ENCODE assay signal across 8 cellular contexts in the genomic region with DNA sequence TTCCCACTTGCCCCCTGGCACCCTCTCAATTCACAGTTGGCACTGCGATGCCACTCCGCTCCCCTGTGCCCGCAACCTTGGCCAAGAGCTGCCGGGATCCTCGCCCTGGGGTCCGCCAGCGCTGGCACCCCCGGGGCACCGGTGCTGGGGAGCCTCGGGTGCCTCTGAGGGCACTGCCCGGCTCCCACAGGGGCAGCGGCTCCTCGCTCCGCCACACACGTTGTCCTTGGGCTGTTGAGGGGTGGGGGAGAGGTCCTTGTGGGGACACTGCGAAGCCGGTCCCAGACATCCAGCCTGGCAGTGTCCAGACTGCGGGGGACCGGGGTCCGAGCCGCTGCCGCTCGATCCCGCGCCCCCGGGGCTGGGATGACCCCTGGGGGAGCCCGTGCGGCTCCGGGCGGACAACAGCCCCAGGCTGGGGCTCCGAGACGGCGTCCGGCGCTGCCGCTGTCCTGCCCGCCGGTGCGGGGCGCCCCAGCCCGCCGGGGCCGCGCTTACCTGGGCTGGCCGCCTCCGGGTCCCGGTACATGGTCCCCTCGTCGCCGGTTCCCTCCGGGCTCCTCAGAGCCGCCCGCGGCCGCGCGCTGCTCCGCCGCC. TPM values are rescaled to one million over a fixed set of nuclear protein-coding genes. Genes with fewer than 3 reads are reported as not detected.
DNase-seq lines count a peak whose midpoint lies in the region; ATAC-seq and TF ChIP-seq lines count a peak whose summit lies in the region.

No MANE protein-coding gene starts in this region.

- H3K27me3 ChIP-seq in esophagus squamous epithelium, result peaks cover 4 to 58% (median 11%) of the 10 kb centered on the region in 4 donors

- ATAC-seq in GM19324 (IDR thresholded peaks at IDR 0.05; ENCODE audit: low FRiP score, unreplicated experiment) (peak; percentile 16), HG03196 (IDR thresholded peaks at IDR 0.05; ENCODE audit: unreplicated experiment) (no peak), GM21717 (IDR thresholded peaks at IDR 0.05; ENCODE audit: unreplicated experiment) (no peak)

- no peak for TF ChIP-seq EP300 in Ishikawa (IDR thresholded peaks at IDR 0.05; ENCODE audit: borderline replicate concordance)

- H3K4me1 ChIP-seq in esophagus squamous epithelium, result peaks cover 11 to 36% (median 22%) of the 10 kb centered on the region in 3 donors

- peak overlapping the region; percentile 32 to 78 (median 50) for H3K4me3 ChIP-seq in esophagus squamous epithelium

- peak; percentile 10; the same call in 1 of the 2 replicates for TF ChIP-seq RAD21 in Ishikawa (IDR thresholded peaks at IDR 0.05; ENCODE audit: low read depth)

- 0 to 24% methylated on average over 1 to 2 of the region's 59 CpGs for WGBS in esophagus squamous epithelium, 2 donors

- no peaks in the 10 kb centered on the region for H3K9me3 ChIP-seq in esophagus squamous epithelium

- DNase-seq in esophagus squamous epithelium (lab: John Stamatoyannopoulos, UW) (no peak), retina (peak; percentile 57), caudate nucleus (lab: John Stamatoyannopoulos, UW) (no peak), NCI-H1436 treated with DMSO at 0.1 percent for 48 hours (lab: John Stamatoyannopoulos, UW) (no peak)

- no peak for TF ChIP-seq POLR2A in esophagus squamous epithelium (IDR thresholded peaks at IDR 0.05)

- H3K27ac ChIP-seq in esophagus squamous epithelium, result peak overlapping the region in 2 of 4 donors; percentile 9 to 34
- H3K27ac ChIP-seq in caudate nucleus (ENCODE audit: low read depth, low read length), result no peak overlapping the region

- no peaks in the 10 kb centered on the region for H3K36me3 ChIP-seq in esophagus squamous epithelium

- intact Hi-C loops in esophagus squamous epithelium (cut with DNase I), result no loop called here

- peak in 2 of 6 experiments; percentile 4 to 31 for TF ChIP-seq CTCF in esophagus squamous epithelium (IDR thresholded peaks at IDR 0.05)

TF ChIP-seq in Ishikawa, 13 proteins besides CTCF, POLR2A, EP300 and RAD21:
- TF ChIP-seq ZBTB7A (IDR thresholded peaks at IDR 0.05; ENCODE audit: low read depth) (no peak), FOXM1 (IDR thresholded peaks at IDR 0.05; ENCODE audit: borderline replicate concordance, low read depth) (no peak), USF1 (IDR thresholded peaks at IDR 0.05) (no peak), NFIC (IDR thresholded peaks at IDR 0.05) (no peak), CEBPB (IDR thresholded peaks at IDR 0.05) (no peak), MAX (IDR thresholded peaks at IDR 0.05) (no peak)
- TF ChIP-seq, protein P1, sequence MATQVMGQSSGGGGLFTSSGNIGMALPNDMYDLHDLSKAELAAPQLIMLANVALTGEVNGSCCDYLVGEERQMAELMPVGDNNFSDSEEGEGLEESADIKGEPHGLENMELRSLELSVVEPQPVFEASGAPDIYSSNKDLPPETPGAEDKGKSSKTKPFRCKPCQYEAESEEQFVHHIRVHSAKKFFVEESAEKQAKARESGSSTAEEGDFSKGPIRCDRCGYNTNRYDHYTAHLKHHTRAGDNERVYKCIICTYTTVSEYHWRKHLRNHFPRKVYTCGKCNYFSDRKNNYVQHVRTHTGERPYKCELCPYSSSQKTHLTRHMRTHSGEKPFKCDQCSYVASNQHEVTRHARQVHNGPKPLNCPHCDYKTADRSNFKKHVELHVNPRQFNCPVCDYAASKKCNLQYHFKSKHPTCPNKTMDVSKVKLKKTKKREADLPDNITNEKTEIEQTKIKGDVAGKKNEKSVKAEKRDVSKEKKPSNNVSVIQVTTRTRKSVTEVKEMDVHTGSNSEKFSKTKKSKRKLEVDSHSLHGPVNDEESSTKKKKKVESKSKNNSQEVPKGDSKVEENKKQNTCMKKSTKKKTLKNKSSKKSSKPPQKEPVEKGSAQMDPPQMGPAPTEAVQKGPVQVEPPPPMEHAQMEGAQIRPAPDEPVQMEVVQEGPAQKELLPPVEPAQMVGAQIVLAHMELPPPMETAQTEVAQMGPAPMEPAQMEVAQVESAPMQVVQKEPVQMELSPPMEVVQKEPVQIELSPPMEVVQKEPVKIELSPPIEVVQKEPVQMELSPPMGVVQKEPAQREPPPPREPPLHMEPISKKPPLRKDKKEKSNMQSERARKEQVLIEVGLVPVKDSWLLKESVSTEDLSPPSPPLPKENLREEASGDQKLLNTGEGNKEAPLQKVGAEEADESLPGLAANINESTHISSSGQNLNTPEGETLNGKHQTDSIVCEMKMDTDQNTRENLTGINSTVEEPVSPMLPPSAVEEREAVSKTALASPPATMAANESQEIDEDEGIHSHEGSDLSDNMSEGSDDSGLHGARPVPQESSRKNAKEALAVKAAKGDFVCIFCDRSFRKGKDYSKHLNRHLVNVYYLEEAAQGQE (IDR thresholded peaks at IDR 0.05; ENCODE audit: low read depth), result no peak

RNA-seq across cellular contexts. Expression of gene SYT7, which starts 0.5 kb away (rescaled TPM):
- total RNA-seq in esophagus squamous epithelium, result 1 to 10 TPM; 1.6 to 2.9 (median 1.9) TPM
